In genomic region chr15:76013470-76013869, GRCh38 we compare ENCODE assay signal across 13 cellular contexts. TPM values are rescaled to one million over a fixed set of nuclear protein-coding genes. Genes with fewer than 3 reads are reported as not detected.
"Had no signal": no experiment of that assay in that cellular context is flagged by ENCODE, and none has a peak within 500 bp of the region (broad histone marks: within the 10 kb centered on the region; RNA-seq: fewer than 3 reads in every experiment).

No MANE protein-coding gene starts in this region.

RNA-seq across cellular contexts. Expression of gene NRG4, which starts 1.2 kb away (rescaled TPM):
- total RNA-seq: activated naive CD4-positive, alpha-beta T cell treated with anti-CD3 and anti-CD28 coated beads for 36 hours; activated naive CD4-positive, alpha-beta T cell treated with anti-CD3 and anti-CD28 coated beads, Interleukin-2, amount 50 U/mL, for 72 hours; activated naive CD8-positive, alpha-beta T cell treated with anti-CD3 and anti-CD28 coated beads for 36 hours; activated naive CD8-positive, alpha-beta T cell treated with anti-CD3 and anti-CD28 coated beads, Interleukin-2, amount 10 ng/mL, durations not matched to agents 7 days and 5 days; activated T-cell treated with anti-CD3 and anti-CD28 coated beads, Interleukin-2, amount 50 U/mL, for 72 hours; activated T-helper 1 cell treated with anti-CD3 and anti-CD28 coated beads, Interleukin-12 subunit alpha, Interleukin-12 subunit beta, Interleukin-2, Interleukin-4 antibody, amounts not matched to agents 30 ng/mL and 10 ng/mL and 1 ng/mL, durations not matched to agents 14 hours and 24 hours and 36 hours; activated T-helper 17 cell treated with anti-CD3 and anti-CD28 coated beads, Interleukin-2, amount 50 U/mL, for 72 hours; activated T-helper 2 cell treated with anti-CD3 and anti-CD28 coated beads, Interferon-gamma antibody, Interleukin-2, Interleukin-4, amounts not matched to agents 10 μg/mL and 5 μg/mL and 100 μg/mL, durations not matched to agents 14 hours and 24 hours and 36 hours; aorta; ascending aorta; bronchial epithelial cell; cardiac septum; chondrocyte had no signal

RNA-seq across cellular contexts. Expression of gene TMEM266, which starts 46.3 kb away (rescaled TPM):
- total RNA-seq: activated naive CD4-positive, alpha-beta T cell treated with anti-CD3 and anti-CD28 coated beads for 36 hours; activated naive CD4-positive, alpha-beta T cell treated with anti-CD3 and anti-CD28 coated beads, Interleukin-2, amount 50 U/mL, for 72 hours; activated naive CD8-positive, alpha-beta T cell treated with anti-CD3 and anti-CD28 coated beads, Interleukin-2, amount 10 ng/mL, durations not matched to agents 7 days and 5 days; activated T-cell treated with anti-CD3 and anti-CD28 coated beads, Interleukin-2, amount 50 U/mL, for 72 hours; activated T-helper 2 cell treated with anti-CD3 and anti-CD28 coated beads, Interferon-gamma antibody, Interleukin-2, Interleukin-4, amounts not matched to agents 10 μg/mL and 5 μg/mL and 100 μg/mL, durations not matched to agents 14 hours and 24 hours and 36 hours; ascending aorta; cardiac septum had no signal
